Comparison of ENCODE assay signal across 9 cellular contexts in genomic region chr10:132142396-132143161, GRCh38. TPM values are rescaled to one million over a fixed set of nuclear protein-coding genes. Genes with fewer than 3 reads are reported as not detected.
A peak's percentile ranks its signal among the peaks of the same experiment; 100 is the strongest.
DNase-seq lines count a peak whose midpoint lies in the region; ATAC-seq and TF ChIP-seq lines count a peak whose summit lies in the region.
"Had no signal": no experiment of that assay in that cellular context is flagged by ENCODE, and none has a peak within 500 bp of the region (broad histone marks: within the 10 kb centered on the region; RNA-seq: fewer than 3 reads in every experiment).

No MANE protein-coding gene starts in this region.

- no peak overlapping the region for H3K27ac Mint-ChIP-seq in memory B cell
- H3K27ac Mint-ChIP-seq: dendritic cell treated with granulocyte-macrophage colony-stimulating factor and Interleukin-4, amounts not matched to agents 40 ng/mL and 50 ng/mL, for 4 days had no signal

- ATAC-seq in HG03520 (IDR thresholded peaks at IDR 0.05; ENCODE audit: unreplicated experiment) (peak; percentile 53), memory B cell (ENCODE audit: low read depth) (peak; percentile 80), GM21825 (IDR thresholded peaks at IDR 0.05; ENCODE audit: unreplicated experiment) (no peak)

- no peaks in the 10 kb centered on the region for H3K36me3 Mint-ChIP-seq in memory B cell

- DNase-seq in NCI-H748 (lab: John Stamatoyannopoulos, UW; ENCODE audit: unreplicated experiment) = peak; percentile 34
- DNase-seq in NCI-H748 treated with DMSO at 0.1 percent for 48 hours (lab: John Stamatoyannopoulos, UW) = no peak
- DNase-seq in activated CD4-positive, CD25-positive, alpha-beta regulatory T cell treated with anti-CD3 and anti-CD28 coated beads, Interleukin-2, amount 50 U/mL, for 72 hours = peak; percentile 69
- no peak for DNase-seq in coronary artery (ENCODE audit: low spot score)
- peak; percentile 43 to 59 for DNase-seq in memory B cell (ENCODE audit: low spot score in 2 of 2)

- TF ChIP-seq CTCF in coronary artery (IDR thresholded peaks at IDR 0.05) = peak; percentile 76

- no peaks in the 10 kb centered on the region for H3K27me3 Mint-ChIP-seq in memory B cell

- H3K9me3 Mint-ChIP-seq in memory B cell = no peaks in the 10 kb centered on the region
- H3K9me3 Mint-ChIP-seq: dendritic cell treated with granulocyte-macrophage colony-stimulating factor and Interleukin-4, amounts not matched to agents 40 ng/mL and 50 ng/mL, for 4 days had no signal

- no peaks in the 10 kb centered on the region for H3K4me1 Mint-ChIP-seq in memory B cell

- no peak overlapping the region for H3K4me3 Mint-ChIP-seq in memory B cell
- H3K4me3 Mint-ChIP-seq: dendritic cell treated with granulocyte-macrophage colony-stimulating factor and Interleukin-4, amounts not matched to agents 40 ng/mL and 50 ng/mL, for 4 days had no signal

- H3K27ac ChIP-seq in coronary artery = no peak overlapping the region
- H3K27ac ChIP-seq in temporal lobe (ENCODE audit: low read depth, low read length) = peak overlapping the region; percentile 17

- no peak overlapping the region for H3K4me3 ChIP-seq in coronary artery

RNA-seq across cellular contexts. Expression of gene DPYSL4, which starts 44.2 kb away (rescaled TPM):
- 39.3 TPM for total RNA-seq in temporal lobe

Comparison
In these comparisons a context has a peak if more than half of its experiments do, and no peak if none do; other contexts are left out.
1. DNase-seq: peak in NCI-H748 (single experiment), activated CD4-positive, CD25-positive, alpha-beta regulatory T cell treated with anti-CD3 and anti-CD28 coated beads, Interleukin-2, amount 50 U/mL, for 72 hours (single experiment) and memory B cell (2 of 2); none in NCI-H748 treated with DMSO at 0.1 percent for 48 hours (single experiment) and coronary artery (single experiment).